In genomic region chr22:21394613-21395012, GRCh38 we compare ENCODE assay signal across 2 cellular contexts. TPM values are rescaled to one million over a fixed set of nuclear protein-coding genes. Genes with fewer than 3 reads are reported as not detected.
"Had no signal": no experiment of that assay in that cellular context is flagged by ENCODE, and none has a peak within 500 bp of the region (broad histone marks: within the 10 kb centered on the region; RNA-seq: fewer than 3 reads in every experiment).

No MANE protein-coding gene starts in this region.

RNA-seq across cellular contexts. Expression of gene RIMBP3B, which starts 11.1 kb away (rescaled TPM):
- total RNA-seq: HepG2, HT-29 had no signal
- polyA plus RNA-seq: HepG2 had no signal
